ENCODE assay signal across 12 cellular contexts in the genomic region with DNA sequence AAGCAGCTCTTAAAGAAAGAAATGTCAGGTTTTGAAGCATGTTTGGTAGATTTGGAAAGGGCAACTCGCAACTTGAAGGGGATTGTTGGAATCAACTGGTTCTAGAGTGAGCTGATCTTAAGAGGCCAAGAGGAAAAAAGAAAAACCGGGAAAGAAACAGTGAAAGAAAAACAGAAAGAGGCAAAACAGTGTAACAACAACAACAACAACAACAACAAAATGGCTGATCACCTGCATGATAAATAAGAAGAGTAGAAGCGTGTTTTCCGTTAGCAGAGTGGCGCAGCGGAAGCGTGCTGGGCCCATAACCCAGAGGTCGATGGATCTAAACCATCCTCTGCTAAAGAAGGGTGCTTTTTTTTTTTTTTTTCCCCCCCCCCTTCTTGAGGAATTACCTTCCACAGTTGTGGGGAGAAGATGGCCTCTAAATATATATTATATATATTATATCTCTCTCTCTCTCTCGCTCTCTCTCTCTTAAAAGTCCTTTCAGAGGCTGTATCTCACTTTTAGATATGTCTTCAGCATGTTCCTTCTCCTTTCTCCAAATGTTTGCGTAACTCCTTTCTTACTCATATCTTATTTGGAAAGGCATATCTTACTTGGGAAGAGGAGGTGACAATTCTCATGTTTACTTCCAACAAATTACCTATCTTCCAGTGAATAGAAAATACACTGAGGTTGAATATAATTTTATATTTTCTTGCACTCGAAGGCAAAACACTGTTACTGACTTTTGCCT.
A peak's percentile ranks its signal among the peaks of the same experiment; 100 is the strongest.
DNase-seq lines count a peak whose midpoint lies in the region; ATAC-seq, FAIRE-seq and TF ChIP-seq lines count a peak whose summit lies in the region.
"Had no signal": no experiment of that assay in that cellular context is flagged by ENCODE, and none has a peak within 500 bp of the region (broad histone marks: within the 10 kb centered on the region; RNA-seq: fewer than 3 reads in every experiment).

No MANE protein-coding gene starts in this region.

- no peaks in the 10 kb centered on the region for H4K20me1 ChIP-seq in neural progenitor cell (ENCODE audit: low read depth)

- no peak overlapping the region for H3K27ac Mint-ChIP-seq in activated CD4-positive, alpha-beta T cell treated with anti-CD3 and anti-CD28 coated beads for 36 hours
- H3K27ac Mint-ChIP-seq in neural progenitor cell = no peak overlapping the region

- H3K4me1 ChIP-seq in neural progenitor cell = no peaks in the 10 kb centered on the region

- no peaks in the 10 kb centered on the region for H3K79me2 ChIP-seq in neural progenitor cell (ENCODE audit: low read depth)

- H3K4me3 ChIP-seq in bronchial epithelial cell (ENCODE audit: low read depth, low read length) (no peak overlapping the region), neural progenitor cell (peak overlapping the region; percentile 36)

- no peaks in the 10 kb centered on the region for H3K27me3 ChIP-seq in bronchial epithelial cell (ENCODE audit: control insufficient read depth, insufficient read depth, low read length)
- peaks cover 18% of the 10 kb centered on the region for H3K27me3 ChIP-seq in neural progenitor cell
- H3K27me3 ChIP-seq: brain microvascular endothelial cell had no signal

- no peak for TF ChIP-seq POLR2A in GM12892 (IDR thresholded peaks at IDR 0.05; ENCODE audit: low read depth, low read length)

- H3K4me1 Mint-ChIP-seq in activated CD4-positive, alpha-beta T cell treated with anti-CD3 and anti-CD28 coated beads for 36 hours = no peaks in the 10 kb centered on the region
- peaks cover 3% of the 10 kb centered on the region for H3K4me1 Mint-ChIP-seq in neural progenitor cell

- H3K4me2 ChIP-seq in neural progenitor cell = peak overlapping the region; percentile 63

- H3K4me3 Mint-ChIP-seq in activated CD4-positive, alpha-beta T cell treated with anti-CD3 and anti-CD28 coated beads for 36 hours = peak overlapping the region; percentile 33
- H3K4me3 Mint-ChIP-seq in neural progenitor cell = no peak overlapping the region

- FAIRE-seq in bronchial epithelial cell (lab: Jason Lieb, UNC) (no peak), GM12892 (lab: Jason Lieb, UNC) (no peak)

- H3K36me3 ChIP-seq in bronchial epithelial cell (ENCODE audit: control insufficient read depth, insufficient read depth, low read length) (no peaks in the 10 kb centered on the region), neural progenitor cell (no peaks in the 10 kb centered on the region)
- H3K36me3 ChIP-seq: brain microvascular endothelial cell had no signal

- CTCF ChIA-PET in activated CD4-positive, alpha-beta T cell treated with anti-CD3 and anti-CD28 coated beads for 36 hours (lab: Charles Lee) = interaction anchor here (0.9 kb wide), 1 partner anchor 20 kb away, joined by 4 read pairs; no protein-coding TSS in a partner anchor

- peaks cover 12% of the 10 kb centered on the region for H3K27me3 Mint-ChIP-seq in activated CD4-positive, alpha-beta T cell treated with anti-CD3 and anti-CD28 coated beads for 36 hours
- H3K27me3 Mint-ChIP-seq in neural progenitor cell (ENCODE audit: insufficient read depth, low read depth) = peaks cover 8% of the 10 kb centered on the region

- peak overlapping the region; percentile 100 for H2AFZ ChIP-seq in neural progenitor cell (replicated peaks)

- peaks cover 3% of the 10 kb centered on the region for H3F3A ChIP-seq in neural progenitor cell (ENCODE audit: low read depth)

- intact Hi-C loops in activated CD4-positive, alpha-beta T cell treated with anti-CD3 and anti-CD28 coated beads for 36 hours (cut with DNase I, micrococcal nuclease) = no loop called here

- H3K36me3 Mint-ChIP-seq in activated CD4-positive, alpha-beta T cell treated with anti-CD3 and anti-CD28 coated beads for 36 hours (ENCODE audit: low read depth) = no peaks in the 10 kb centered on the region
- no peaks in the 10 kb centered on the region for H3K36me3 Mint-ChIP-seq in neural progenitor cell

- H3K9ac ChIP-seq in neural progenitor cell = no peak overlapping the region

- H3K27ac ChIP-seq in neural progenitor cell = no peak overlapping the region
- H3K27ac ChIP-seq: brain microvascular endothelial cell had no signal

- no peak for ATAC-seq in activated CD4-positive, alpha-beta T cell treated with anti-CD3 and anti-CD28 coated beads for 36 hours
- ATAC-seq in GM18502 (IDR thresholded peaks at IDR 0.05; ENCODE audit: poor library complexity, unreplicated experiment) = no peak

- TF ChIP-seq CTCF in bronchial epithelial cell (IDR thresholded peaks at IDR 0.05; ENCODE audit: insufficient read depth, low read length, severe bottlenecking) (no peak), neural progenitor cell (IDR thresholded peaks at IDR 0.05) (no peak)

- POLR2A ChIA-PET in activated CD4-positive, alpha-beta T cell treated with anti-CD3 and anti-CD28 coated beads for 36 hours (lab: Charles Lee) = no interaction called here

- H3K9me3 Mint-ChIP-seq in activated CD4-positive, alpha-beta T cell treated with anti-CD3 and anti-CD28 coated beads for 36 hours (ENCODE audit: low read depth) = no peaks in the 10 kb centered on the region
- peaks cover 6% of the 10 kb centered on the region for H3K9me3 Mint-ChIP-seq in neural progenitor cell

- DNase-seq in activated CD4-positive, alpha-beta T cell treated with anti-CD3 and anti-CD28 coated beads for 36 hours = no peak
- DNase-seq in activated CD4-positive, alpha-beta T cell treated with anti-CD3 and anti-CD28 coated beads, Interleukin-2, amount 50 U/mL, for 1 hour = no peak
- DNase-seq in NCI-H146 treated with DMSO at 0.1 percent for 48 hours (lab: John Stamatoyannopoulos, UW; ENCODE audit: unreplicated experiment) (peak; percentile 12), bronchial epithelial cell (ENCODE audit: low read depth) (peak; percentile 32), neural progenitor cell (ENCODE audit: low spot score) (peak; percentile 45), occipital lobe (lab: John Stamatoyannopoulos, UW) (no peak), GM12892 (ENCODE audit: insufficient read length) (no peak)
- DNase-seq: 8988T; activated CD4-positive, alpha-beta T cell treated with anti-CD3 and anti-CD28 coated beads for 4 hours; brain microvascular endothelial cell; NCI-H187 treated with DMSO at 0.1 percent for 48 hours had no signal

- no peaks in the 10 kb centered on the region for H3K9me3 ChIP-seq in neural progenitor cell (ENCODE audit: low read depth)

Comparison
In these comparisons a context has a peak if more than half of its experiments do, and no peak if none do; other contexts are left out.
1. DNase-seq: peak in NCI-H146 treated with DMSO at 0.1 percent for 48 hours (single experiment), bronchial epithelial cell (single experiment) and neural progenitor cell (single experiment); none in activated CD4-positive, alpha-beta T cell treated with anti-CD3 and anti-CD28 coated beads for 36 hours (single experiment), activated CD4-positive, alpha-beta T cell treated with anti-CD3 and anti-CD28 coated beads, Interleukin-2, amount 50 U/mL, for 1 hour (single experiment), occipital lobe (single experiment) and GM12892 (single experiment).